In genomic region chr12:57243521-57244305, GRCh38 we compare ENCODE assay signal across 8 cellular contexts. TPM values are rescaled to one million over a fixed set of nuclear protein-coding genes. Genes with fewer than 3 reads are reported as not detected.
DNase-seq lines count a peak whose midpoint lies in the region; ATAC-seq, FAIRE-seq and TF ChIP-seq lines count a peak whose summit lies in the region.

No MANE protein-coding gene starts in this region.

- H3K27ac ChIP-seq in ACC112 (ENCODE audit: low read depth, low read length) (no peak overlapping the region), duodenal mucosa (ENCODE audit: low read depth, low read length) (no peak overlapping the region), lung (ENCODE audit: low read depth in 1 of 2, low read length in 1 of 2) (no peak overlapping the region)

- H3K36me3 ChIP-seq in ACC112 (ENCODE audit: insufficient read depth, low read length), result no peaks in the 10 kb centered on the region
- no peaks in the 10 kb centered on the region for H3K36me3 ChIP-seq in duodenal mucosa (ENCODE audit: control insufficient read depth in 1 of 2, insufficient read depth in 2 of 2, low read length in 2 of 2)
- H3K36me3 ChIP-seq in lung (ENCODE audit: control insufficient read depth in 2 of 2, insufficient read depth in 2 of 2, low read length in 2 of 2), result no peaks in the 10 kb centered on the region

- no peak overlapping the region for H2AFZ ChIP-seq in ACC112 (ENCODE audit: low read length, unreplicated experiment)

- H3K9ac ChIP-seq in duodenal mucosa (ENCODE audit: low read depth in 1 of 2, low read length in 2 of 2), result no peak overlapping the region

- H3K27me3 ChIP-seq in ACC112 (ENCODE audit: insufficient read depth, low read length) (peaks cover 21% of the 10 kb centered on the region), duodenal mucosa (ENCODE audit: control insufficient read depth in 1 of 2, insufficient read depth in 2 of 2, low read length in 2 of 2) (peaks cover 39% of the 10 kb centered on the region in 2 donors), lung (ENCODE audit: control insufficient read depth, insufficient read depth) (no peaks in the 10 kb centered on the region)

- peak; percentile 62 for DNase-seq in GM19239 (ENCODE audit: insufficient read length, low spot score)
- peak; percentile 73 for DNase-seq in NCI-H510A (lab: John Stamatoyannopoulos, UW)
- peak; percentile 78 to 82 for DNase-seq in activated CD4-positive, alpha-beta T cell treated with anti-CD3 and anti-CD28 coated beads, Interleukin-2, amount 50 U/mL, for 4 hours
- DNase-seq in lung (ENCODE audit: low spot score), result peak; percentile 79
- DNase-seq in stimulated activated CD8-positive, alpha-beta memory T cell treated with anti-CD3 and anti-CD28 coated beads, Interleukin-15, amount 100 ng/mL, for 1 hour (ENCODE audit: low read depth), result peak; percentile 76

- peak; percentile 82 for FAIRE-seq in GM19239 (lab: Jason Lieb, UNC)

- 8 to 10% methylated on average over 41 of the region's 41 CpGs for whole genome bisulfite sequencing in lung, 2 donors

- H3K79me2 ChIP-seq in ACC112 (ENCODE audit: control insufficient read depth, insufficient read depth, low read length, unreplicated experiment), result no peaks in the 10 kb centered on the region

- peaks cover 27% of the 10 kb centered on the region for H3K4me1 ChIP-seq in ACC112 (ENCODE audit: control insufficient read depth, insufficient read depth, low read length, unreplicated experiment)
- H3K4me1 ChIP-seq in duodenal mucosa (ENCODE audit: control insufficient read depth in 1 of 2, insufficient read depth in 2 of 2, low read length in 2 of 2), result peaks cover 24 to 49% of the 10 kb centered on the region in 2 donors
- H3K4me1 ChIP-seq in lung (ENCODE audit: control insufficient read depth in 2 of 2, insufficient read depth in 2 of 2, low read length in 2 of 2), result peaks cover 4 to 8% of the 10 kb centered on the region in 2 donors

- H3K4me3 ChIP-seq in ACC112 (ENCODE audit: low read depth, low read length), result peak overlapping the region; percentile 67
- H3K4me3 ChIP-seq in duodenal mucosa (ENCODE audit: low read depth in 1 of 2, low read length in 2 of 2), result peak overlapping the region; percentile 54 to 55
- no peak overlapping the region for H3K4me3 ChIP-seq in lung

- H3K9me3 ChIP-seq in duodenal mucosa (ENCODE audit: control insufficient read depth in 1 of 2, low read length in 2 of 2) (no peaks in the 10 kb centered on the region), lung (ENCODE audit: control insufficient read depth in 2 of 2, insufficient read depth in 1 of 2, low read length in 1 of 2) (no peaks in the 10 kb centered on the region)

- TF ChIP-seq CTCF in lung (IDR thresholded peaks at IDR 0.05; ENCODE audit: control extremely low read depth, extremely low read depth), result peak; percentile 58

- no peak for ATAC-seq in lung (ENCODE audit: insufficient read depth, low FRiP score)
- ATAC-seq in GM21576 (IDR thresholded peaks at IDR 0.05; ENCODE audit: unreplicated experiment), result no peak

RNA-seq across cellular contexts. Expression of gene STAC3, which starts 7.3 kb away (rescaled TPM):
- 1 to 10 TPM; 1.7 to 5.9 TPM for total RNA-seq in lung
- 1 to 10 TPM; 6.9 to 7.4 TPM for polyA plus RNA-seq in lung

RNA-seq across cellular contexts. Expression of gene SHMT2, which starts 14.2 kb away (rescaled TPM):
- total RNA-seq in lung, result 100 to 1,000 TPM in 1 of 2 donors, 10 to 100 TPM in 1; 46.1 to 113 TPM
- 10 to 100 TPM; 56.6 to 97.0 TPM for polyA plus RNA-seq in lung

RNA-seq across cellular contexts. Expression of gene NXPH4, which starts 27.1 kb away (rescaled TPM):
- under 1 TPM; 0.80 to 0.94 TPM for total RNA-seq in lung
- under 1 TPM; 0.15 to 0.16 TPM for polyA plus RNA-seq in lung
